ENCODE assay signal across 9 cellular contexts in genomic region chr22:43923191-43923590, GRCh38. TPM values are rescaled to one million over a fixed set of nuclear protein-coding genes. Genes with fewer than 3 reads are reported as not detected.
DNase-seq lines count a peak whose midpoint lies in the region; FAIRE-seq and TF ChIP-seq lines count a peak whose summit lies in the region.
"Had no signal": no experiment of that assay in that cellular context is flagged by ENCODE, and none has a peak within 500 bp of the region (broad histone marks: within the 10 kb centered on the region; RNA-seq: fewer than 3 reads in every experiment).

No MANE protein-coding gene starts in this region.

- H3K27ac ChIP-seq in PC-9: no peak overlapping the region
- H3K27ac ChIP-seq in effector memory CD4-positive, alpha-beta T cell (ENCODE audit: insufficient read depth, low read length, poor library complexity, severe bottlenecking): no peak overlapping the region
- H3K27ac ChIP-seq in parathyroid adenoma: no peak overlapping the region
- H3K27ac ChIP-seq in small intestine (ENCODE audit: low read depth in 1 of 2, low read length in 1 of 2): no peak overlapping the region

- no peaks in the 10 kb centered on the region for H3K36me3 ChIP-seq in PC-9 (ENCODE audit: low read depth)
- H3K36me3 ChIP-seq in effector memory CD4-positive, alpha-beta T cell (ENCODE audit: control insufficient read depth, insufficient read depth, low read length): no peaks in the 10 kb centered on the region
- no peaks in the 10 kb centered on the region for H3K36me3 ChIP-seq in parathyroid adenoma (ENCODE audit: control insufficient read depth, insufficient read depth, low read length)
- no peaks in the 10 kb centered on the region for H3K36me3 ChIP-seq in small intestine (ENCODE audit: control insufficient read depth in 2 of 2, insufficient read depth in 2 of 2, low read length in 2 of 2)

- H3K27me3 ChIP-seq in PC-9 (ENCODE audit: insufficient read depth, low read depth) (no peaks in the 10 kb centered on the region), parathyroid adenoma (ENCODE audit: control insufficient read depth, insufficient read depth, low read length) (no peaks in the 10 kb centered on the region), small intestine (ENCODE audit: control insufficient read depth in 2 of 2, insufficient read depth in 2 of 2, low read length in 2 of 2) (peaks cover 0 to 3% of the 10 kb centered on the region in 2 donors)
- H3K27me3 ChIP-seq in effector memory CD4-positive, alpha-beta T cell (replicated peaks; ENCODE audit: control insufficient read depth, insufficient read depth, low read length, poor library complexity, severe bottlenecking): peaks cover 6% of the 10 kb centered on the region

- H3K4me3 ChIP-seq in PC-9: peak overlapping the region; percentile 53; the same call in 1 of the 2 replicates
- H3K4me3 ChIP-seq in effector memory CD4-positive, alpha-beta T cell (ENCODE audit: insufficient read depth, low read depth, low read length, poor library complexity, severe bottlenecking): peak overlapping the region; percentile 11
- peak overlapping the region; percentile 41 for H3K4me3 ChIP-seq in parathyroid adenoma (ENCODE audit: low read depth, low read length)
- H3K4me3 ChIP-seq in small intestine (ENCODE audit: low read depth in 1 of 2, low read length in 2 of 2): peak overlapping the region in 1 of 2 donors; percentile 55

- no peaks in the 10 kb centered on the region for H3K9me2 ChIP-seq in PC-9 (ENCODE audit: insufficient read depth)

- no peaks in the 10 kb centered on the region for H4K20me1 ChIP-seq in PC-9 (ENCODE audit: insufficient read depth)

- no TSS peak for BruUV-seq in PC-9 (replicated peaks; lab: Mats Ljungman, UMichigan)

- no peak for TF ChIP-seq CTCF in PC-9 (conservative IDR thresholded peaks at IDR 0.05)
- no peak for TF ChIP-seq CTCF in parathyroid adenoma (IDR thresholded peaks at IDR 0.05)

- H3K4me2 ChIP-seq in PC-9 (peak overlapping the region; percentile 91), parathyroid adenoma (ENCODE audit: low read length) (peak overlapping the region; percentile 79)

- DNase-seq in NCI-H146 treated with DMSO at 0.1 percent for 48 hours (lab: John Stamatoyannopoulos, UW; ENCODE audit: unreplicated experiment): peak; percentile 3
- DNase-seq in NCI-H146 (lab: John Stamatoyannopoulos, UW): no peak
- peak in 1 of 2 experiments; percentile 22 for DNase-seq in PC-9
- no peak for DNase-seq in effector memory CD4-positive, alpha-beta T cell
- no peak for DNase-seq in head of caudate nucleus
- DNase-seq in small intestine: no peak
- DNase-seq in T1000 (lab: John Stamatoyannopoulos, UW): no peak

- intact Hi-C loops in PC-9 (cut with micrococcal nuclease; ENCODE audit: unreplicated experiment): no loop called here
- intact Hi-C loops in head of caudate nucleus (cut with DNase I): no loop called here

- 0 to 1% (median 1%) methylated on average over 10 to 13 of the region's 13 CpGs for WGBS in small intestine, 3 donors

- H3K4me1 ChIP-seq in PC-9 (replicated peaks; ENCODE audit: insufficient read depth): peaks cover 47% of the 10 kb centered on the region
- peaks cover 12% of the 10 kb centered on the region for H3K4me1 ChIP-seq in effector memory CD4-positive, alpha-beta T cell (ENCODE audit: control insufficient read depth, insufficient read depth, low read length, poor library complexity, severe bottlenecking)
- no peaks in the 10 kb centered on the region for H3K4me1 ChIP-seq in parathyroid adenoma
- H3K4me1 ChIP-seq in small intestine (ENCODE audit: control insufficient read depth in 2 of 2, insufficient read depth in 1 of 2, low read depth in 1 of 2, low read length in 1 of 2): no peaks in the 10 kb centered on the region

- CTCF ChIA-PET in PC-9 (lab: Charles Lee): interaction anchor here (0.5 to 0.7 kb wide), 2 partner anchors 23 to 874 kb away, joined by 3 to 29 read pairs; no protein-coding TSS in a partner anchor

- H3F3A ChIP-seq in PC-9 (ENCODE audit: insufficient read depth, low read depth): peaks cover 44% of the 10 kb centered on the region

- H3K79me2 ChIP-seq in PC-9 (ENCODE audit: low read depth) (peaks cover 7% of the 10 kb centered on the region; the same call in 1 of the 2 replicates), parathyroid adenoma (no peaks in the 10 kb centered on the region)

- no peak overlapping the region for H3K9ac ChIP-seq in parathyroid adenoma

- no peak for FAIRE-seq in small intestine (lab: Jason Lieb, UNC)
- FAIRE-seq: A204.1 had no signal

- no peaks in the 10 kb centered on the region for H3K9me3 ChIP-seq in PC-9 (ENCODE audit: insufficient read depth, low read depth)
- no peaks in the 10 kb centered on the region for H3K9me3 ChIP-seq in effector memory CD4-positive, alpha-beta T cell (ENCODE audit: control insufficient read depth, low read length)
- H3K9me3 ChIP-seq in parathyroid adenoma (ENCODE audit: control insufficient read depth, low read length): no peaks in the 10 kb centered on the region
- no peaks in the 10 kb centered on the region for H3K9me3 ChIP-seq in small intestine (ENCODE audit: control insufficient read depth, low read depth)

- POLR2A ChIA-PET in PC-9 (lab: Charles Lee; ENCODE audit: unreplicated experiment): interaction anchor here (0.5 kb wide), 1 partner anchor 8 kb away, joined by 15 read pairs; no protein-coding TSS in a partner anchor

- peak overlapping the region; percentile 78; the same call in 1 of the 2 replicates for H2AFZ ChIP-seq in PC-9
- peak overlapping the region; percentile 48 for H2AFZ ChIP-seq in parathyroid adenoma

RNA-seq across cellular contexts. Expression of gene PNPLA3, which starts 0.4 kb away (rescaled TPM):
- total RNA-seq in PC-9 (2021): 22.2 and 26.8 TPM in 2 replicates
- polyA plus RNA-seq in small intestine: 1 to 10 TPM in 1 of 3 donors, under 1 TPM in 1, not detected in 1; 0.22 to 4.0 TPM

RNA-seq across cellular contexts. Expression of gene PNPLA5, which starts 31.4 kb away (rescaled TPM):
- not detected in 2 replicates for total RNA-seq in PC-9 (2021)
- not detected for polyA plus RNA-seq in small intestine

RNA-seq across cellular contexts. Expression of gene SAMM50, which starts 32.1 kb away (rescaled TPM):
- 72.2 and 73.9 TPM in 2 replicates for total RNA-seq in PC-9 (2021)
- polyA plus RNA-seq in small intestine: 10 to 100 TPM; 45.4 to 66.9 (median 64.6) TPM
